Comparison of ENCODE assay signal across 10 cellular contexts in the genomic region with DNA sequence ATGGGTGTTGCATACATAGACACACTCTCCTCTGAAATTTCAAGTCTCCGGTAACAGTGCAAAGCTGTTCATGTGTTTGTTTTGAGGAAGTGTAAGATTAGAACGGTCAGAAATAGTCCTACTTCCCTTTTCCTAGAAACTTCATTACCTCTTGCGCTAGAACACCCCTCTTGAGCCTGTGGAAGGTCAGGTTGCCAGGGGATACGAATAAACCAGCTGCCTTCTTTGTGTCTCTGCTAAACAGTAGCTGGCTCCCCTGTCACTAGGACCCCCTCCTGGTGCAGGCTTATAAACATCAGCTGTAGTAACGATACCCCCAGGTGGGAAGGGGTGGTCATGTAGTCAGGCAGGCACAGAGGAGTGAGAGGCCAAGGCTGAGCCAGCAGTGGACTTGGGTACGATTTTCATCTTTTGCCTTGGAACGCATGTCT.
DNase-seq lines count a peak whose midpoint lies in the region; ATAC-seq and TF ChIP-seq lines count a peak whose summit lies in the region.
"Had no signal": no experiment of that assay in that cellular context is flagged by ENCODE, and none has a peak within 500 bp of the region (broad histone marks: within the 10 kb centered on the region; RNA-seq: fewer than 3 reads in every experiment).

No MANE protein-coding gene starts in this region.

- WGBS in lower leg skin, 2 donors: 61% methylated on average over 7 of the region's 7 CpGs

- H3K27ac Mint-ChIP-seq in memory B cell: no peak overlapping the region
- H3K27ac Mint-ChIP-seq in endothelial cell (ENCODE audit: unreplicated experiment): no peak overlapping the region

- H3K27me3 Mint-ChIP-seq in memory B cell (peaks cover 4% of the 10 kb centered on the region), endothelial cell (ENCODE audit: unreplicated experiment) (no peaks in the 10 kb centered on the region)

- no peaks in the 10 kb centered on the region for H3K9me3 Mint-ChIP-seq in memory B cell
- H3K9me3 Mint-ChIP-seq in endothelial cell (ENCODE audit: unreplicated experiment): no peaks in the 10 kb centered on the region

- intact Hi-C loops in lower leg skin (cut with DNase I; ENCODE audit: low total_unique reads): no loop called here

- TF ChIP-seq POLR2A in GM18505 (IDR thresholded peaks at IDR 0.05; ENCODE audit: borderline replicate concordance, extremely low read depth, insufficient read depth, insufficient read length) (no peak), lower leg skin (IDR thresholded peaks at IDR 0.05) (no peak)

- H3K4me3 Mint-ChIP-seq in memory B cell: peak overlapping the region; percentile 33
- H3K4me3 Mint-ChIP-seq in endothelial cell (ENCODE audit: unreplicated experiment): no peak overlapping the region

- peak; percentile 57 for ATAC-seq in GM18505 (IDR thresholded peaks at IDR 0.05; ENCODE audit: unreplicated experiment)
- peak; percentile 50 for ATAC-seq in HG02610 (IDR thresholded peaks at IDR 0.05; ENCODE audit: unreplicated experiment)
- ATAC-seq in memory B cell (ENCODE audit: low read depth): peak; percentile 87
- ATAC-seq in HG03095 (IDR thresholded peaks at IDR 0.05; ENCODE audit: unreplicated experiment): no peak

- DNase-seq in NOMO-1 treated with dmso at 0.1 percent for 144 hours (lab: John Stamatoyannopoulos, UW; ENCODE audit: unreplicated experiment): peak; percentile 91
- peak; percentile 11 to 22 for DNase-seq in memory B cell (ENCODE audit: low spot score in 2 of 2)
- DNase-seq in DMS53 treated with DMSO at 0.1 percent for 48 hours (lab: John Stamatoyannopoulos, UW; ENCODE audit: unreplicated experiment): no peak
- DNase-seq in lower leg skin (ENCODE audit: low spot score in 2 of 2): no peak
- no peak for DNase-seq in endothelial cell (ENCODE audit: low spot score)
- DNase-seq: DMS79 treated with DMSO at 0.1 percent for 48 hours, NCI-H748 treated with DMSO at 0.1 percent for 48 hours had no signal

- H3K4me1 Mint-ChIP-seq in memory B cell (peaks cover 5% of the 10 kb centered on the region), endothelial cell (ENCODE audit: unreplicated experiment) (peaks cover 9% of the 10 kb centered on the region)

- no peak for TF ChIP-seq CTCF in lower leg skin (IDR thresholded peaks at IDR 0.05)
- TF ChIP-seq CTCF in endothelial cell (IDR thresholded peaks at IDR 0.05; ENCODE audit: unreplicated experiment): no peak

- H3K4me3 ChIP-seq in lower leg skin (ENCODE audit: low read depth, poor library complexity, severe bottlenecking): no peak overlapping the region

- H3K36me3 Mint-ChIP-seq in memory B cell (no peaks in the 10 kb centered on the region), endothelial cell (ENCODE audit: low read depth, unreplicated experiment) (no peaks in the 10 kb centered on the region)

Comparison
In these comparisons a context has a peak if more than half of its experiments do, and no peak if none do; other contexts are left out.
1. DNase-seq: peak in NOMO-1 treated with dmso at 0.1 percent for 144 hours (single experiment) and memory B cell (2 of 2); none in DMS53 treated with DMSO at 0.1 percent for 48 hours (single experiment), lower leg skin (0 of 2) and endothelial cell (single experiment).